Comparison of ENCODE assay signal across 7 cellular contexts in genomic region chr6:80028591-80028990, GRCh38.
"Had no signal": no experiment of that assay in that cellular context is flagged by ENCODE, and none has a peak within 500 bp of the region (broad histone marks: within the 10 kb centered on the region; RNA-seq: fewer than 3 reads in every experiment).

No MANE protein-coding gene starts in this region.

- H3K9ac ChIP-seq: GM23248 had no signal

- H3K27ac ChIP-seq: GM23248, HL-60 had no signal

- DNase-seq: GM23248, GOT3, H9, HCEC 1CT, KG1 had no signal

- FAIRE-seq: H54 had no signal

- H3K4me3 ChIP-seq: GM23248 had no signal
